ENCODE assay signal across 25 cellular contexts in genomic region chr10:65273063-65273462, GRCh38.
"Had no signal": no experiment of that assay in that cellular context is flagged by ENCODE, and none has a peak within 500 bp of the region (broad histone marks: within the 10 kb centered on the region; RNA-seq: fewer than 3 reads in every experiment).

No MANE protein-coding gene starts in this region.

- H3K27ac ChIP-seq: KMS-11 had no signal

- H3K27ac Mint-ChIP-seq: activated B cell treated with CpG ODN at 0.5 μM for 24 hours; activated CD4-positive, alpha-beta T cell treated with anti-CD3 and anti-CD28 coated beads, Interleukin-2, amount 10 ng/mL, durations not matched to agents 24 days and 14 days; activated CD8-positive, alpha-beta memory T cell treated with anti-CD3 and anti-CD28 coated beads, Interleukin-2, amount 10 ng/mL, durations not matched to agents 7 days and 5 days; activated naive CD4-positive, alpha-beta T cell treated with anti-CD3 and anti-CD28 coated beads, Interleukin-2, amount 50 U/mL, for 24 hours; activated T-cell treated with anti-CD3 and anti-CD28 coated beads, Interleukin-2, amount 50 U/mL, for 24 hours; activated T-helper 1 cell treated with anti-CD3 and anti-CD28 coated beads, Interleukin-12 subunit alpha, Interleukin-12 subunit beta, Interleukin-2, Interleukin-4 antibody, amounts not matched to agents 30 ng/mL and 10 ng/mL and 1 ng/mL, durations not matched to agents 14 hours and 24 hours and 36 hours; T-helper 1 cell treated with Interleukin-12 subunit alpha and Interleukin-12 subunit beta and Interleukin-4 antibody, amounts not matched to agents 30 μg/mL and 1 μg/mL, for 36 hours had no signal

- ATAC-seq: activated CD8-positive, alpha-beta memory T cell treated with anti-CD3 and anti-CD28 coated beads, Interleukin-2, amount 10 ng/mL, durations not matched to agents 7 days and 5 days; Panc1 had no signal

- DNase-seq: activated B cell treated with CpG ODN at 0.5 μM for 24 hours; activated CD4-positive, alpha-beta T cell treated with anti-CD3 and anti-CD28 coated beads for 1 hour; activated CD4-positive, alpha-beta T cell treated with anti-CD3 and anti-CD28 coated beads, Interleukin-2, amount 10 ng/mL, durations not matched to agents 24 days and 14 days; activated CD4-positive, alpha-beta T cell treated with anti-CD3 and anti-CD28 coated beads, Interleukin-2, amount 50 U/mL, for 48 hours; activated CD8-positive, alpha-beta memory T cell treated with anti-CD3 and anti-CD28 coated beads, Interleukin-2, amount 10 ng/mL, durations not matched to agents 7 days and 5 days; activated effector memory CD4-positive, alpha-beta T cell treated with Interleukin-2 at 50 U/mL for 16 hours; activated naive CD4-positive, alpha-beta T cell; activated T-cell treated with anti-CD3 and anti-CD28 coated beads, Interleukin-2, amount 50 U/mL, for 24 hours; aorta; central memory CD4-positive, alpha-beta T cell; NCI-H1092; NCI-H1417 treated with DMSO at 0.1 percent for 48 hours; NCI-H1694; NCI-H2029; NCI-H345; NCI-H510A; NCI-H526 treated with DMSO at 0.1 percent for 48 hours; NCI-H82; OCI-M1; SHP77 had no signal

- H3K27me3 Mint-ChIP-seq: activated B cell treated with CpG ODN at 0.5 μM for 24 hours; activated CD4-positive, alpha-beta T cell treated with anti-CD3 and anti-CD28 coated beads, Interleukin-2, amount 10 ng/mL, durations not matched to agents 24 days and 14 days; activated CD8-positive, alpha-beta memory T cell treated with anti-CD3 and anti-CD28 coated beads, Interleukin-2, amount 10 ng/mL, durations not matched to agents 7 days and 5 days; activated naive CD4-positive, alpha-beta T cell treated with anti-CD3 and anti-CD28 coated beads, Interleukin-2, amount 50 U/mL, for 24 hours; activated T-cell treated with anti-CD3 and anti-CD28 coated beads, Interleukin-2, amount 50 U/mL, for 24 hours had no signal

- H3K9me3 Mint-ChIP-seq: activated B cell treated with CpG ODN at 0.5 μM for 24 hours; activated CD4-positive, alpha-beta T cell treated with anti-CD3 and anti-CD28 coated beads, Interleukin-2, amount 10 ng/mL, durations not matched to agents 24 days and 14 days; activated T-helper 1 cell treated with anti-CD3 and anti-CD28 coated beads, Interleukin-12 subunit alpha, Interleukin-12 subunit beta, Interleukin-2, Interleukin-4 antibody, amounts not matched to agents 30 ng/mL and 10 ng/mL and 1 ng/mL, durations not matched to agents 14 hours and 24 hours and 36 hours had no signal

- H3K4me1 Mint-ChIP-seq: activated B cell treated with CpG ODN at 0.5 μM for 24 hours; activated CD4-positive, alpha-beta T cell treated with anti-CD3 and anti-CD28 coated beads, Interleukin-2, amount 10 ng/mL, durations not matched to agents 24 days and 14 days; activated CD8-positive, alpha-beta memory T cell treated with anti-CD3 and anti-CD28 coated beads, Interleukin-2, amount 10 ng/mL, durations not matched to agents 7 days and 5 days; activated naive CD4-positive, alpha-beta T cell treated with anti-CD3 and anti-CD28 coated beads, Interleukin-2, amount 50 U/mL, for 24 hours had no signal

- H3K9ac ChIP-seq: KMS-11 had no signal

- H3K4me3 Mint-ChIP-seq: activated B cell treated with CpG ODN at 0.5 μM for 24 hours; activated CD4-positive, alpha-beta T cell treated with anti-CD3 and anti-CD28 coated beads, Interleukin-2, amount 10 ng/mL, durations not matched to agents 24 days and 14 days; activated CD8-positive, alpha-beta memory T cell treated with anti-CD3 and anti-CD28 coated beads, Interleukin-2, amount 10 ng/mL, durations not matched to agents 7 days and 5 days; activated naive CD4-positive, alpha-beta T cell treated with anti-CD3 and anti-CD28 coated beads, Interleukin-2, amount 50 U/mL, for 24 hours; activated T-cell treated with anti-CD3 and anti-CD28 coated beads, Interleukin-2, amount 50 U/mL, for 24 hours; activated T-helper 1 cell treated with anti-CD3 and anti-CD28 coated beads, Interleukin-12 subunit alpha, Interleukin-12 subunit beta, Interleukin-2, Interleukin-4 antibody, amounts not matched to agents 30 ng/mL and 10 ng/mL and 1 ng/mL, durations not matched to agents 14 hours and 24 hours and 36 hours; T-helper 1 cell treated with Interleukin-12 subunit alpha and Interleukin-12 subunit beta and Interleukin-4 antibody, amounts not matched to agents 30 μg/mL and 1 μg/mL, for 36 hours had no signal

- H3K36me3 Mint-ChIP-seq: activated CD8-positive, alpha-beta memory T cell treated with anti-CD3 and anti-CD28 coated beads, Interleukin-2, amount 10 ng/mL, durations not matched to agents 7 days and 5 days; activated naive CD4-positive, alpha-beta T cell treated with anti-CD3 and anti-CD28 coated beads, Interleukin-2, amount 50 U/mL, for 24 hours had no signal
